ENCODE assay signal across 27 cellular contexts in the genomic region with DNA sequence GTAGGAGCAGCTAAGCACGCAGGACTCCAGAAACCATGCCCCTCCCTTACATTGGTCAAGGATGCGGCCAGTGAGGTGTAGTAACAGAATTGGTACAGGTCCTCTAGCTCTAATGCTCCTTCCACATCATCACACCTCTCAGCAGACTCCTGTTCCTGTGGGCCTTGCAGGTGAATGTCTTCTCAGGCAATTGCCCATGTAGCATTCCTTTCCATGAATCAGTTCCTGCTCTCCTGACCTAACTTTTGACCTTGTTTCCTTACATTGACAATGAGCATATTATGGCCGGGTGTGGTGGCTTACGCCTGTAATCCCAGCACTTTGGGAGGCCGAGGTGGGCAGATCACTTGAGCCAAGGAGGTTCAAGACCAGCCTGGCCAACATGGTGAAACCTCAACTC.
"Had no signal": no experiment of that assay in that cellular context is flagged by ENCODE, and none has a peak within 500 bp of the region (broad histone marks: within the 10 kb centered on the region; RNA-seq: fewer than 3 reads in every experiment).

No MANE protein-coding gene starts in this region.

- H3K27me3 ChIP-seq: body of pancreas, cardiac muscle cell, colonic mucosa, esophagus squamous epithelium, pancreas, sigmoid colon, tibial nerve had no signal

- H3K36me3 ChIP-seq: cardiac muscle cell, colonic mucosa, pancreas had no signal

- H3K9me3 ChIP-seq: body of pancreas, colonic mucosa, esophagus squamous epithelium, left ventricle myocardium inferior, pancreas, psoas muscle, sigmoid colon, tibial nerve had no signal

- H3K9me3 Mint-ChIP-seq: activated B cell treated with CpG ODN at 0.5 μM for 24 hours; naive thymus-derived CD4-positive, alpha-beta T cell; T-helper 2 cell treated with Interferon-gamma antibody and Interleukin-4, amounts not matched to agents 5 μg/mL and 100 μg/mL, for 36 hours had no signal

- H3K27ac Mint-ChIP-seq: activated B cell treated with CpG ODN at 0.5 μM for 24 hours; activated naive CD8-positive, alpha-beta T cell; endodermal cell had no signal

- ATAC-seq: body of pancreas; naive thymus-derived CD4-positive, alpha-beta T cell; pancreas; psoas muscle had no signal

- H3K27me3 Mint-ChIP-seq: activated B cell treated with CpG ODN at 0.5 μM for 24 hours; activated naive CD8-positive, alpha-beta T cell; naive thymus-derived CD4-positive, alpha-beta T cell had no signal

- H3K4me1 ChIP-seq: body of pancreas, colonic mucosa, esophagus squamous epithelium, left ventricle myocardium inferior, pancreas, psoas muscle, sigmoid colon, tibial nerve had no signal

- H3K4me3 ChIP-seq: body of pancreas, cardiac muscle cell, colonic mucosa, esophagus squamous epithelium, left ventricle myocardium inferior, lung, pancreas, psoas muscle, sigmoid colon, smooth muscle cell, tibial nerve had no signal

- H3K4me3 Mint-ChIP-seq: activated B cell treated with CpG ODN at 0.5 μM for 24 hours; activated naive CD8-positive, alpha-beta T cell; endodermal cell; naive thymus-derived CD4-positive, alpha-beta T cell; T-helper 2 cell treated with Interferon-gamma antibody and Interleukin-4, amounts not matched to agents 5 μg/mL and 100 μg/mL, for 36 hours had no signal

- DNase-seq: activated B cell treated with CpG ODN at 0.5 μM for 24 hours; activated CD4-positive, alpha-beta T cell treated with anti-CD3 and anti-CD28 coated beads, Interleukin-2, amount 50 U/mL, for 4 hours; activated effector memory CD4-positive, alpha-beta T cell treated with Interleukin-2 at 50 U/mL for 16 hours; activated naive CD4-positive, alpha-beta T cell treated with Interleukin-2 at 50 U/mL for 16 hours; anterior cingulate cortex; body of pancreas; cerebellar nuclear complex; colonic mucosa; endodermal cell; esophagus squamous epithelium; foreskin melanocyte; kidney glomerular epithelial cell; left ventricle myocardium inferior; naive thymus-derived CD4-positive, alpha-beta T cell; pancreas; psoas muscle; sigmoid colon; stimulated activated CD4-positive, alpha-beta T cell treated with anti-CD3 and anti-CD28 coated beads, Interleukin-15, amount 100 ng/mL, for 24 hours; stimulated activated CD4-positive, alpha-beta T cell treated with anti-CD3 and anti-CD28 coated beads, Interleukin-2, amount 100 ng/mL, for 24 hours; stimulated activated naive CD4-positive, alpha-beta T cell treated with Interleukin-2 at 50 U/mL for 16 hours; T-helper 1 cell had no signal

- H3K27ac ChIP-seq: body of pancreas, cardiac muscle cell, colonic mucosa, esophagus squamous epithelium, left ventricle myocardium inferior, pancreas, psoas muscle, sigmoid colon, tibial nerve had no signal

- H3K4me1 Mint-ChIP-seq: activated B cell treated with CpG ODN at 0.5 μM for 24 hours, endodermal cell had no signal
